In the genomic region with DNA sequence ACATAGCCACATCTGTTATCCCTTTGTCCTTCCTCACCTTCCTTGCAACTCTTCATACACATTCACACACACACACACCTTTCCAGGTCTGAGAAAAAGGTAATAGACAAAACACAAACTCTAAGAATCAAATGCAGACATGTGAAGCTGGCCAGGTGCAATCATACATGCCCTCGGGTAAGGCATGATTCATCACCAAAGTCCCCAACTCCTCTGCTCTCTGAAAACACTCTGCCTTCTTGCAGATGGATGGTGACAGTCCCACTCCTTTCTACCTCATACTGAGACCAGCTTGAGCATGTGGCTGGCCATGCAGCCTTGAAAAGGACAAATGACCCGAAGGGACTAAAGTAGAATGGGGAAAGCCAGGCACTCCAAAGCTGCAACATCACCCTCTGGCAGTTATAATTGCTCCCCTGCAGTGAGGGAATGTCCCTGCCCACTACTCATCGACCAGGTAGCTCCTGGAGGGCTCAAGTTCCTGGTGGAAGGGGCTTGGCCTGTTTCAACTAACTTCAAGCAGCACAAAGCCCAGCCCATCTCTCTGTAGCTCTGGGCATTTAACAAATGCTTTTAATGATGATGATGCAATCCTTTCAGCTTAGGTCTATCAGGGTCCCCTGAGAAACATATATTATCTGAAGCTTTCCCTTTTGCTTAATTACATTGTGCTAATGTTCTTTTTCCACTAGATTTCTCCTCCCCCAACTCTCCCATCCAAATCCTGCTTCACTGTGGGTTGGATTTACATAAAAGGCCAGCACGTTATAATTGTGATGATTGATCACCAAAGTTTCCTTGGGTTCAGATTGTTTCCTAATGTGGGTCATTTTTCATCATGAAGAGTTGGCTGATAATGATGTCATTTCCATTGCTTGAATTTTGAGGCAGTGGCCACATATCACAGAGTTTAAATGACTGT, we compare ENCODE assay signal across 16 cellular contexts.
A peak's percentile ranks its signal among the peaks of the same experiment; 100 is the strongest.
DNase-seq lines count a peak whose midpoint lies in the region; ATAC-seq and TF ChIP-seq lines count a peak whose summit lies in the region.
"Had no signal": no experiment of that assay in that cellular context is flagged by ENCODE, and none has a peak within 500 bp of the region (broad histone marks: within the 10 kb centered on the region; RNA-seq: fewer than 3 reads in every experiment).

No MANE protein-coding gene starts in this region.

- H3K27ac Mint-ChIP-seq in brain (peak overlapping the region in 3 of 5 experiments; percentile 11 to 38 (median 32)), nephron progenitor cell (no peak overlapping the region)
- H3K27ac Mint-ChIP-seq: CD4-positive, alpha-beta memory T cell; HFFc6 had no signal

- no peaks in the 10 kb centered on the region for H3K9me3 ChIP-seq in mesodermal cell (ENCODE audit: control insufficient read depth, low read length)
- H3K9me3 ChIP-seq: transverse colon had no signal

- WGBS in mesodermal cell (ENCODE audit: insufficient coverage in 2 of 2), 2 experiments, result 100% methylated on average over 1 of the region's 4 CpGs; no CpG with 5 or more reads in 1 of the 2 experiments

- H3K36me3 Mint-ChIP-seq in brain (no peaks in the 10 kb centered on the region), nephron progenitor cell (ENCODE audit: low read depth) (no peaks in the 10 kb centered on the region)
- H3K36me3 Mint-ChIP-seq: CD4-positive, alpha-beta memory T cell had no signal

- H3K9me3 Mint-ChIP-seq in brain, result peaks cover 0 to 2% (median 0%) of the 10 kb centered on the region in 5 experiments
- H3K9me3 Mint-ChIP-seq in nephron progenitor cell, result peaks cover 3% of the 10 kb centered on the region
- H3K9me3 Mint-ChIP-seq: CD4-positive, alpha-beta memory T cell; HFFc6 had no signal

- H3K4me3 ChIP-seq in mesodermal cell (ENCODE audit: extremely low read depth, insufficient read depth, low read length, poor library complexity, severe bottlenecking), result no peak overlapping the region
- H3K4me3 ChIP-seq: transverse colon had no signal

- no peaks in the 10 kb centered on the region for H3K36me3 ChIP-seq in mesodermal cell (ENCODE audit: control insufficient read depth, insufficient read depth, low read length)
- H3K36me3 ChIP-seq: transverse colon had no signal

- ATAC-seq in SK-N-SH treated with all-trans-retinoic acid at 6 μM for 48 hours, result no peak

- no peak for TF ChIP-seq POLR2A in erythroblast (IDR thresholded peaks at IDR 0.05; ENCODE audit: low read length)

- peak; percentile 34 for DNase-seq in D341Med (ENCODE audit: low spot score)
- DNase-seq in M059J (ENCODE audit: low read depth), result peak; percentile 43
- no peak for DNase-seq in erythroblast (lab: John Stamatoyannopoulos, UW)
- DNase-seq in HUDEP-2 (lab: John Stamatoyannopoulos, UW; ENCODE audit: unreplicated experiment in 76 of 76), result no peak
- DNase-seq in nephron progenitor cell, result no peak
- DNase-seq: ACHN; CD4-positive, alpha-beta memory T cell; HFFc6; NCI-H146; NCI-H446 treated with DMSO at 0.1 percent for 48 hours; nucleus accumbens; stimulated activated CD4-positive, alpha-beta T cell treated with anti-CD3 and anti-CD28 coated beads, Interleukin-4, amount 100 ng/mL, for 4 hours; transverse colon had no signal

- H3K4me1 Mint-ChIP-seq in brain, result peaks cover 13% of the 10 kb centered on the region
- H3K4me1 Mint-ChIP-seq in nephron progenitor cell, result peaks cover 35% of the 10 kb centered on the region
- H3K4me1 Mint-ChIP-seq: CD4-positive, alpha-beta memory T cell had no signal

- peaks cover 25% of the 10 kb centered on the region for H3K27me3 Mint-ChIP-seq in brain
- peaks cover 5% of the 10 kb centered on the region for H3K27me3 Mint-ChIP-seq in nephron progenitor cell (ENCODE audit: low read depth, poor library complexity)

- H3K4me3 Mint-ChIP-seq in brain (no peak overlapping the region), nephron progenitor cell (no peak overlapping the region)
- H3K4me3 Mint-ChIP-seq: CD4-positive, alpha-beta memory T cell; HFFc6 had no signal

- TF ChIP-seq CTCF in brain (conservative IDR thresholded peaks at IDR 0.05) (no peak), nephron progenitor cell (IDR thresholded peaks at IDR 0.05) (no peak)

- H3K27ac ChIP-seq in mesodermal cell (ENCODE audit: low read depth, low read length, severe bottlenecking), result peak overlapping the region; percentile 12
- H3K27ac ChIP-seq: transverse colon had no signal

- H3K4me1 ChIP-seq in mesodermal cell (ENCODE audit: control insufficient read depth, insufficient read depth, low read length, poor library complexity, severe bottlenecking), result no peaks in the 10 kb centered on the region

TF ChIP-seq in SK-N-SH treated with all-trans-retinoic acid at 6 μM for 48 hours, 23 proteins besides CTCF, POLR2A, EP300 and RAD21:
- TF ChIP-seq ZNF565 (CRISPR knock-in tag; conservative IDR thresholded peaks at IDR 0.05; ENCODE audit: low read depth), result no peak
- TF ChIP-seq ESRRG (CRISPR knock-in tag; IDR thresholded peaks at IDR 0.05), result no peak
- TF ChIP-seq, protein P1, sequence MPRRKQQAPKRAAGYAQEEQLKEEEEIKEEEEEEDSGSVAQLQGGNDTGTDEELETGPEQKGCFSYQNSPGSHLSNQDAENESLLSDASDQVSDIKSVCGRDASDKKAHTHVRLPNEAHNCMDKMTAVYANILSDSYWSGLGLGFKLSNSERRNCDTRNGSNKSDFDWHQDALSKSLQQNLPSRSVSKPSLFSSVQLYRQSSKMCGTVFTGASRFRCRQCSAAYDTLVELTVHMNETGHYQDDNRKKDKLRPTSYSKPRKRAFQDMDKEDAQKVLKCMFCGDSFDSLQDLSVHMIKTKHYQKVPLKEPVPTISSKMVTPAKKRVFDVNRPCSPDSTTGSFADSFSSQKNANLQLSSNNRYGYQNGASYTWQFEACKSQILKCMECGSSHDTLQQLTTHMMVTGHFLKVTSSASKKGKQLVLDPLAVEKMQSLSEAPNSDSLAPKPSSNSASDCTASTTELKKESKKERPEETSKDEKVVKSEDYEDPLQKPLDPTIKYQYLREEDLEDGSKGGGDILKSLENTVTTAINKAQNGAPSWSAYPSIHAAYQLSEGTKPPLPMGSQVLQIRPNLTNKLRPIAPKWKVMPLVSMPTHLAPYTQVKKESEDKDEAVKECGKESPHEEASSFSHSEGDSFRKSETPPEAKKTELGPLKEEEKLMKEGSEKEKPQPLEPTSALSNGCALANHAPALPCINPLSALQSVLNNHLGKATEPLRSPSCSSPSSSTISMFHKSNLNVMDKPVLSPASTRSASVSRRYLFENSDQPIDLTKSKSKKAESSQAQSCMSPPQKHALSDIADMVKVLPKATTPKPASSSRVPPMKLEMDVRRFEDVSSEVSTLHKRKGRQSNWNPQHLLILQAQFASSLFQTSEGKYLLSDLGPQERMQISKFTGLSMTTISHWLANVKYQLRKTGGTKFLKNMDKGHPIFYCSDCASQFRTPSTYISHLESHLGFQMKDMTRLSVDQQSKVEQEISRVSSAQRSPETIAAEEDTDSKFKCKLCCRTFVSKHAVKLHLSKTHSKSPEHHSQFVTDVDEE (CRISPR knock-in tag; IDR thresholded peaks at IDR 0.05), result no peak
- no peak for TF ChIP-seq ZFP3 (CRISPR knock-in tag; IDR thresholded peaks at IDR 0.05)
- TF ChIP-seq ISL1 (CRISPR knock-in tag; IDR thresholded peaks at IDR 0.05), result no peak
- TF ChIP-seq, protein P2, sequence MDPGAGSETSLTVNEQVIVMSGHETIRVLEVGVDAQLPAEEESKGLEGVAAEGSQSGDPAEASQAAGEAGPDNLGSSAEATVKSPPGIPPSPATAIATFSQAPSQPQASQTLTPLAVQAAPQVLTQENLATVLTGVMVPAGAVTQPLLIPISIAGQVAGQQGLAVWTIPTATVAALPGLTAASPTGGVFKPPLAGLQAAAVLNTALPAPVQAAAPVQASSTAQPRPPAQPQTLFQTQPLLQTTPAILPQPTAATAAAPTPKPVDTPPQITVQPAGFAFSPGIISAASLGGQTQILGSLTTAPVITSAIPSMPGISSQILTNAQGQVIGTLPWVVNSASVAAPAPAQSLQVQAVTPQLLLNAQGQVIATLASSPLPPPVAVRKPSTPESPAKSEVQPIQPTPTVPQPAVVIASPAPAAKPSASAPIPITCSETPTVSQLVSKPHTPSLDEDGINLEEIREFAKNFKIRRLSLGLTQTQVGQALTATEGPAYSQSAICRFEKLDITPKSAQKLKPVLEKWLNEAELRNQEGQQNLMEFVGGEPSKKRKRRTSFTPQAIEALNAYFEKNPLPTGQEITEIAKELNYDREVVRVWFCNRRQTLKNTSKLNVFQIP (CRISPR knock-in tag; IDR thresholded peaks at IDR 0.05; ENCODE audit: borderline replicate concordance, low read depth), result no peak
- TF ChIP-seq, protein P3, sequence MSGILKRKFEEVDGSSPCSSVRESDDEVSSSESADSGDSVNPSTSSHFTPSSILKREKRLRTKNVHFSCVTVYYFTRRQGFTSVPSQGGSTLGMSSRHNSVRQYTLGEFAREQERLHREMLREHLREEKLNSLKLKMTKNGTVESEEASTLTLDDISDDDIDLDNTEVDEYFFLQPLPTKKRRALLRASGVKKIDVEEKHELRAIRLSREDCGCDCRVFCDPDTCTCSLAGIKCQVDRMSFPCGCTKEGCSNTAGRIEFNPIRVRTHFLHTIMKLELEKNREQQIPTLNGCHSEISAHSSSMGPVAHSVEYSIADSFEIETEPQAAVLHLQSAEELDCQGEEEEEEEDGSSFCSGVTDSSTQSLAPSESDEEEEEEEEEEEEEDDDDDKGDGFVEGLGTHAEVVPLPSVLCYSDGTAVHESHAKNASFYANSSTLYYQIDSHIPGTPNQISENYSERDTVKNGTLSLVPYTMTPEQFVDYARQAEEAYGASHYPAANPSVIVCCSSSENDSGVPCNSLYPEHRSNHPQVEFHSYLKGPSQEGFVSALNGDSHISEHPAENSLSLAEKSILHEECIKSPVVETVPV (CRISPR knock-in tag; IDR thresholded peaks at IDR 0.05), result no peak
- TF ChIP-seq TCF4 (CRISPR knock-in tag; IDR thresholded peaks at IDR 0.05; ENCODE audit: borderline replicate concordance), result no peak
- no peak for TF ChIP-seq GLIS3 (CRISPR knock-in tag; IDR thresholded peaks at IDR 0.05)
- TF ChIP-seq ARNTL (CRISPR knock-in tag; IDR thresholded peaks at IDR 0.05; ENCODE audit: borderline replicate concordance, low read depth), result no peak
- TF ChIP-seq, protein P4, sequence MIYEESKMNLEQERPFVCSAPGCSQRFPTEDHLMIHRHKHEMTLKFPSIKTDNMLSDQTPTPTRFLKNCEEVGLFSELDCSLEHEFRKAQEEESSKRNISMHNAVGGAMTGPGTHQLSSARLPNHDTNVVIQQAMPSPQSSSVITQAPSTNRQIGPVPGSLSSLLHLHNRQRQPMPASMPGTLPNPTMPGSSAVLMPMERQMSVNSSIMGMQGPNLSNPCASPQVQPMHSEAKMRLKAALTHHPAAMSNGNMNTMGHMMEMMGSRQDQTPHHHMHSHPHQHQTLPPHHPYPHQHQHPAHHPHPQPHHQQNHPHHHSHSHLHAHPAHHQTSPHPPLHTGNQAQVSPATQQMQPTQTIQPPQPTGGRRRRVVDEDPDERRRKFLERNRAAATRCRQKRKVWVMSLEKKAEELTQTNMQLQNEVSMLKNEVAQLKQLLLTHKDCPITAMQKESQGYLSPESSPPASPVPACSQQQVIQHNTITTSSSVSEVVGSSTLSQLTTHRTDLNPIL (CRISPR knock-in tag; IDR thresholded peaks at IDR 0.05; ENCODE audit: low read depth), result no peak
- TF ChIP-seq BACH2 (CRISPR knock-in tag; IDR thresholded peaks at IDR 0.05; ENCODE audit: borderline replicate concordance), result no peak
- no peak for TF ChIP-seq SNAI2 (CRISPR knock-in tag; IDR thresholded peaks at IDR 0.05)
- no peak for TF ChIP-seq ZFP30 (CRISPR knock-in tag; IDR thresholded peaks at IDR 0.05)

Comparison
In these comparisons a context has a peak if more than half of its experiments do, and no peak if none do; other contexts are left out.
1. DNase-seq: peak in D341Med (single experiment) and M059J (single experiment); none in erythroblast (0 of 2), HUDEP-2 (0 of 76) and nephron progenitor cell (single experiment).